14 cellular contexts compared by ENCODE assay signal in the genomic region with DNA sequence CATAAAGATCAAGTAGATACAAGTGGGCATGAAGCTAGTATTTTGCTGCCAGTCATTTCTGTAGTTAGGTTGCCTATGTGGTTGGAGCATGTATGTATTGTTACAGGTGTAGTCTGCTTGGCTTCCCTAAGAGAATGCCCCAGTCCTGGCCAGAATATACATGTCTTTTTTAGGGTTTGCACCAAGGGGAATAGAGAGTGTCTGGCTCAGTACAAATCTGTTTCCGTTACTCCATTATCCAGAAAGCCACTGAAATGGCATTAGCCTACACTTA. TPM values are rescaled to one million over a fixed set of nuclear protein-coding genes. Genes with fewer than 3 reads are reported as not detected.
DNase-seq lines count a peak whose midpoint lies in the region; ATAC-seq and TF ChIP-seq lines count a peak whose summit lies in the region.
"Had no signal": no experiment of that assay in that cellular context is flagged by ENCODE, and none has a peak within 500 bp of the region (broad histone marks: within the 10 kb centered on the region; RNA-seq: fewer than 3 reads in every experiment).

No MANE protein-coding gene starts in this region.

- H3K18ac ChIP-seq in mesenchymal stem cell (ENCODE audit: low read depth in 1 of 2, low read length in 2 of 2) = no peak overlapping the region

- no peak overlapping the region for H2BK120ac ChIP-seq in mesenchymal stem cell (ENCODE audit: low read depth, low read length)

- H3K4me2 ChIP-seq in mesenchymal stem cell (ENCODE audit: low read length, poor library complexity, severe bottlenecking) = no peak overlapping the region

- H3K36me3 ChIP-seq in neutrophil (peaks cover 13% of the 10 kb centered on the region), mesenchymal stem cell (ENCODE audit: control insufficient read depth in 1 of 2, insufficient read depth in 2 of 2, low read depth in 1 of 2, low read length in 2 of 2) (peaks cover 7 to 11% of the 10 kb centered on the region in 2 experiments)
- H3K36me3 ChIP-seq: cardiac muscle cell had no signal

- no peak for DNase-seq in activated CD4-positive, alpha-beta T cell treated with anti-CD3 and anti-CD28 coated beads for 36 hours
- DNase-seq in activated CD4-positive, alpha-beta T cell treated with anti-CD3 and anti-CD28 coated beads, Interleukin-2, amount 50 U/mL, for 1 hour = no peak
- DNase-seq in activated CD8-positive, alpha-beta T cell treated with anti-CD3 and anti-CD28 coated beads, Interleukin-2, amount 10 ng/mL, durations not matched to agents 7 days and 5 days = no peak
- DNase-seq in mesenchymal stem cell (no peak), NCI-H510A (lab: John Stamatoyannopoulos, UW) (no peak), HUDEP-2 (lab: John Stamatoyannopoulos, UW; ENCODE audit: unreplicated experiment in 76 of 76) (no peak)
- DNase-seq: NCI-H345, Peyer's patch, posterior cingulate gyrus, T-helper 9 cell had no signal

- TF ChIP-seq CTCF in neutrophil (IDR thresholded peaks at IDR 0.05) = no peak

- H3K4ac ChIP-seq in mesenchymal stem cell (ENCODE audit: low read depth in 1 of 2, low read length in 2 of 2) = no peak overlapping the region

- H3K9me3 ChIP-seq in neutrophil (no peaks in the 10 kb centered on the region), mesenchymal stem cell (ENCODE audit: control insufficient read depth, low read length) (no peaks in the 10 kb centered on the region)
- H3K9me3 ChIP-seq: esophagus muscularis mucosa, Peyer's patch had no signal

- intact Hi-C loops in activated CD4-positive, alpha-beta T cell treated with anti-CD3 and anti-CD28 coated beads for 36 hours (cut with DNase I, micrococcal nuclease) = no loop called here

- peak overlapping the region; percentile 30 for H3K27ac ChIP-seq in neutrophil
- H3K27ac ChIP-seq in mesenchymal stem cell (ENCODE audit: low read length, poor library complexity, severe bottlenecking) = no peak overlapping the region
- H3K27ac ChIP-seq: cardiac muscle cell, esophagus muscularis mucosa, Peyer's patch had no signal

- H4K8ac ChIP-seq in mesenchymal stem cell (ENCODE audit: low read length) = no peak overlapping the region

- H2AFZ ChIP-seq in mesenchymal stem cell (ENCODE audit: low read depth, low read length) = no peak overlapping the region

- H3K27ac Mint-ChIP-seq in activated CD4-positive, alpha-beta T cell treated with anti-CD3 and anti-CD28 coated beads for 36 hours = peak overlapping the region; percentile 61
- peak overlapping the region; percentile 0 for H3K27ac Mint-ChIP-seq in activated CD8-positive, alpha-beta T cell treated with anti-CD3 and anti-CD28 coated beads, Interleukin-2, amount 10 ng/mL, durations not matched to agents 7 days and 5 days

- no peak overlapping the region for H3K9ac ChIP-seq in mesenchymal stem cell (ENCODE audit: low read length)

- H3K27me3 ChIP-seq in neutrophil (no peaks in the 10 kb centered on the region), mesenchymal stem cell (ENCODE audit: control insufficient read depth in 1 of 2, insufficient read depth in 1 of 2, low read length in 2 of 2) (no peaks in the 10 kb centered on the region)
- H3K27me3 ChIP-seq: cardiac muscle cell, esophagus muscularis mucosa, Peyer's patch had no signal

- no peak overlapping the region for H2AK5ac ChIP-seq in mesenchymal stem cell (ENCODE audit: low read length, severe bottlenecking)

- H3K4me3 Mint-ChIP-seq in activated CD4-positive, alpha-beta T cell treated with anti-CD3 and anti-CD28 coated beads for 36 hours = no peak overlapping the region
- H3K4me3 Mint-ChIP-seq in activated CD8-positive, alpha-beta T cell treated with anti-CD3 and anti-CD28 coated beads, Interleukin-2, amount 10 ng/mL, durations not matched to agents 7 days and 5 days = no peak overlapping the region

- no peak overlapping the region for H2BK5ac ChIP-seq in mesenchymal stem cell (ENCODE audit: low read depth, low read length, poor library complexity, severe bottlenecking)

- no peak overlapping the region for H2BK15ac ChIP-seq in mesenchymal stem cell (ENCODE audit: low read depth, poor library complexity, severe bottlenecking)

- H3K23ac ChIP-seq in mesenchymal stem cell (ENCODE audit: low read length in 2 of 2) = no peak overlapping the region

- no peak overlapping the region for H4K91ac ChIP-seq in mesenchymal stem cell (ENCODE audit: low read length)

- H3K4me3 ChIP-seq in neutrophil (ENCODE audit: low read depth in 1 of 2, low read length in 1 of 2) (no peak overlapping the region), mesenchymal stem cell (ENCODE audit: insufficient read depth in 1 of 2, low read depth in 1 of 2, low read length in 2 of 2) (no peak overlapping the region)
- H3K4me3 ChIP-seq: cardiac muscle cell, esophagus muscularis mucosa, Peyer's patch had no signal

- CTCF ChIA-PET in activated CD4-positive, alpha-beta T cell treated with anti-CD3 and anti-CD28 coated beads for 36 hours (lab: Charles Lee) = interaction anchor here (1.3 kb wide), 1 partner anchor 9 kb away, joined by 5 read pairs; no protein-coding TSS in a partner anchor
- CTCF ChIA-PET in activated CD8-positive, alpha-beta T cell treated with anti-CD3 and anti-CD28 coated beads, Interleukin-2, amount 10 ng/mL, durations not matched to agents 7 days and 5 days (lab: Charles Lee) = interaction anchor here (1.0 to 5.0 kb wide), 5 partner anchors 8 to 130 kb away, joined by 3 to 30 read pairs (median 4); no protein-coding TSS in a partner anchor

- peaks cover 25% of the 10 kb centered on the region for H3K79me1 ChIP-seq in mesenchymal stem cell (replicated peaks; ENCODE audit: low read length, poor library complexity, severe bottlenecking)

- H3K14ac ChIP-seq in mesenchymal stem cell (ENCODE audit: low read length in 2 of 2) = no peak overlapping the region

- peaks cover 31% of the 10 kb centered on the region for H3K36me3 Mint-ChIP-seq in activated CD4-positive, alpha-beta T cell treated with anti-CD3 and anti-CD28 coated beads for 36 hours (ENCODE audit: low read depth)
- H3K36me3 Mint-ChIP-seq in activated CD8-positive, alpha-beta T cell treated with anti-CD3 and anti-CD28 coated beads, Interleukin-2, amount 10 ng/mL, durations not matched to agents 7 days and 5 days (ENCODE audit: low read depth) = peaks cover 80% of the 10 kb centered on the region

- peaks cover 80% of the 10 kb centered on the region for H3K4me1 Mint-ChIP-seq in activated CD4-positive, alpha-beta T cell treated with anti-CD3 and anti-CD28 coated beads for 36 hours
- peaks cover 86% of the 10 kb centered on the region for H3K4me1 Mint-ChIP-seq in activated CD8-positive, alpha-beta T cell treated with anti-CD3 and anti-CD28 coated beads, Interleukin-2, amount 10 ng/mL, durations not matched to agents 7 days and 5 days (ENCODE audit: low read depth)

- WGBS in mesenchymal stem cell = 88% methylated on average over 1 of the region's 1 CpG

- no peaks in the 10 kb centered on the region for H3K27me3 Mint-ChIP-seq in activated CD4-positive, alpha-beta T cell treated with anti-CD3 and anti-CD28 coated beads for 36 hours
- H3K27me3 Mint-ChIP-seq in activated CD8-positive, alpha-beta T cell treated with anti-CD3 and anti-CD28 coated beads, Interleukin-2, amount 10 ng/mL, durations not matched to agents 7 days and 5 days (ENCODE audit: low read depth) = no peaks in the 10 kb centered on the region

- H3K9me3 Mint-ChIP-seq in activated CD4-positive, alpha-beta T cell treated with anti-CD3 and anti-CD28 coated beads for 36 hours (ENCODE audit: low read depth) = peaks cover 3% of the 10 kb centered on the region
- peaks cover 3% of the 10 kb centered on the region for H3K9me3 Mint-ChIP-seq in activated CD8-positive, alpha-beta T cell treated with anti-CD3 and anti-CD28 coated beads, Interleukin-2, amount 10 ng/mL, durations not matched to agents 7 days and 5 days (ENCODE audit: insufficient read depth)

- POLR2A ChIA-PET in activated CD4-positive, alpha-beta T cell treated with anti-CD3 and anti-CD28 coated beads for 36 hours (lab: Charles Lee) = no interaction called here
- POLR2A ChIA-PET in activated CD8-positive, alpha-beta T cell treated with anti-CD3 and anti-CD28 coated beads, Interleukin-2, amount 10 ng/mL, durations not matched to agents 7 days and 5 days (lab: Charles Lee) = interaction anchor here (0.6 to 1.2 kb wide), 2 partner anchors 21 to 25 kb away, joined by 3 read pairs; no protein-coding TSS in a partner anchor

- H2BK12ac ChIP-seq in mesenchymal stem cell (ENCODE audit: low read length in 2 of 2) = no peak overlapping the region

- ATAC-seq in activated CD4-positive, alpha-beta T cell treated with anti-CD3 and anti-CD28 coated beads for 36 hours = peak; percentile 68
- ATAC-seq in HG02678 (IDR thresholded peaks at IDR 0.05; ENCODE audit: unreplicated experiment) = peak; percentile 20
- peak; percentile 54 for ATAC-seq in activated CD8-positive, alpha-beta T cell treated with anti-CD3 and anti-CD28 coated beads, Interleukin-2, amount 10 ng/mL, durations not matched to agents 7 days and 5 days

- H3K4me1 ChIP-seq in neutrophil (ENCODE audit: control insufficient read depth in 1 of 2, insufficient read depth in 1 of 2, low read depth in 1 of 2, low read length in 1 of 2) (peaks cover 14 to 49% of the 10 kb centered on the region in 2 experiments), mesenchymal stem cell (ENCODE audit: control insufficient read depth, insufficient read depth, low read depth, low read length) (no peaks in the 10 kb centered on the region)

RNA-seq across cellular contexts. Expression of gene TGFBR1, which starts 23.2 kb away (rescaled TPM):
- 10 to 100 TPM; 18.6 to 19.3 TPM for total RNA-seq in activated CD4-positive, alpha-beta T cell treated with anti-CD3 and anti-CD28 coated beads for 36 hours
- 10 to 100 TPM; 90.1 to 90.9 TPM for total RNA-seq in activated CD8-positive, alpha-beta T cell treated with anti-CD3 and anti-CD28 coated beads, Interleukin-2, amount 10 ng/mL, durations not matched to agents 7 days and 5 days
- 55.8 TPM for polyA plus RNA-seq in mesenchymal stem cell (2013, experiment 1 of 2)
- polyA plus RNA-seq in mesenchymal stem cell (2013, experiment 2 of 2) = 57.6 TPM

Comparison
In these comparisons a context has a peak if more than half of its experiments do, and no peak if none do; other contexts are left out.
1. RNA of gene TGFBR1, which starts 23.2 kb away (total RNA-seq): 90.1 to 90.9 TPM in activated CD8-positive, alpha-beta T cell treated with anti-CD3 and anti-CD28 coated beads, Interleukin-2, amount 10 ng/mL, durations not matched to agents 7 days and 5 days; 18.6 to 19.3 TPM in activated CD4-positive, alpha-beta T cell treated with anti-CD3 and anti-CD28 coated beads for 36 hours; every median in the first group is over 4 times any median in the second.
2. Peak in every context shown above with its lines, with median percentiles within 50 percentile points of each other: ATAC-seq.